ENCODE assay signal across 9 cellular contexts in genomic region chr7:134645478-134645877, GRCh38. TPM values are rescaled to one million over a fixed set of nuclear protein-coding genes. Genes with fewer than 3 reads are reported as not detected.
DNase-seq lines count a peak whose midpoint lies in the region; ATAC-seq and TF ChIP-seq lines count a peak whose summit lies in the region.
"Had no signal": no experiment of that assay in that cellular context is flagged by ENCODE, and none has a peak within 500 bp of the region (broad histone marks: within the 10 kb centered on the region; RNA-seq: fewer than 3 reads in every experiment).

No MANE protein-coding gene starts in this region.

- H3K27ac ChIP-seq in BLaER1 (0 out of 2 replicates have a peak overlapping the region, but pooled peaks have one; percentile 77), OCI-LY1 (ENCODE audit: low read depth, low read length, poor library complexity, severe bottlenecking) (no peak overlapping the region), ovary (no peak overlapping the region)

- no peak overlapping the region for H2AFZ ChIP-seq in OCI-LY1 (ENCODE audit: low read length)

- H3K36me3 ChIP-seq in BLaER1: no peaks in the 10 kb centered on the region
- no peaks in the 10 kb centered on the region for H3K36me3 ChIP-seq in OCI-LY1 (ENCODE audit: insufficient read depth, low read length)
- H3K36me3 ChIP-seq in ovary: no peaks in the 10 kb centered on the region

- H3K9ac ChIP-seq in BLaER1: peak overlapping the region; percentile 88
- peak overlapping the region; percentile 70 for H3K9ac ChIP-seq in OCI-LY1 (ENCODE audit: low read length)

- no peak for TF ChIP-seq POLR2A in ovary (IDR thresholded peaks at IDR 0.05)

- no peaks in the 10 kb centered on the region for H3K9me2 ChIP-seq in OCI-LY1 (ENCODE audit: low read depth, low read length)

- H3K9me3 ChIP-seq in BLaER1: peaks cover 10% of the 10 kb centered on the region
- H3K9me3 ChIP-seq in OCI-LY1 (ENCODE audit: low read length): no peaks in the 10 kb centered on the region
- H3K9me3 ChIP-seq in ovary: no peaks in the 10 kb centered on the region

- no peak for TF ChIP-seq CTCF in OCI-LY1 (IDR thresholded peaks at IDR 0.05; ENCODE audit: low read length)
- TF ChIP-seq CTCF in ovary (IDR thresholded peaks at IDR 0.05): no peak

- H3K4me1 ChIP-seq in BLaER1: peaks cover 40% of the 10 kb centered on the region
- peaks cover 37% of the 10 kb centered on the region for H3K4me1 ChIP-seq in OCI-LY1 (ENCODE audit: insufficient read depth, low read length, severe bottlenecking)
- H3K4me1 ChIP-seq in ovary (ENCODE audit: insufficient read depth): peaks cover 6% of the 10 kb centered on the region

- peak overlapping the region; percentile 97 for H3K4me2 ChIP-seq in BLaER1
- H3K4me2 ChIP-seq in OCI-LY1 (ENCODE audit: low read length): peak overlapping the region; percentile 96

- DNase-seq in ovary (no peak), KBM-7 (no peak)
- no peak for DNase-seq in activated CD4-positive, CD25-positive, alpha-beta regulatory T cell (lab: John Stamatoyannopoulos, UW)
- DNase-seq: activated CD4-positive, alpha-beta T cell treated with anti-CD3 and anti-CD28 coated beads, Interleukin-2, amount 50 U/mL, for 4 hours had no signal

- H3F3A ChIP-seq in OCI-LY1 (ENCODE audit: insufficient read depth, low read length): no peaks in the 10 kb centered on the region

- H3K27me3 ChIP-seq in BLaER1 (no peaks in the 10 kb centered on the region), OCI-LY1 (ENCODE audit: insufficient read depth, low read length) (no peaks in the 10 kb centered on the region), ovary (no peaks in the 10 kb centered on the region)

- H4K20me1 ChIP-seq in BLaER1: no peaks in the 10 kb centered on the region
- H4K20me1 ChIP-seq in OCI-LY1 (ENCODE audit: insufficient read depth, low read length): no peaks in the 10 kb centered on the region

- in situ Hi-C loops in KBM-7 (cut with MboI; ENCODE audit: low pct_unique_long_range_greater_than_20kb, low sequenced_read_pairs): no loop called here

- TF ChIP-seq EP300 in ovary (IDR thresholded peaks at IDR 0.05): no peak

- H3K4me3 ChIP-seq in BLaER1 (peak overlapping the region; percentile 82), OCI-LY1 (ENCODE audit: low read depth, low read length, poor library complexity, severe bottlenecking) (peak overlapping the region; percentile 72), ovary (peak overlapping the region; percentile 51)

- H3K79me2 ChIP-seq in OCI-LY1 (ENCODE audit: insufficient read depth, low read length): no peaks in the 10 kb centered on the region

- peak; percentile 39 for ATAC-seq in esophagus mucosa
- ATAC-seq in GM21381 (IDR thresholded peaks at IDR 0.05; ENCODE audit: unreplicated experiment): no peak
- ATAC-seq in HG02763 (IDR thresholded peaks at IDR 0.05; ENCODE audit: unreplicated experiment): no peak

- WGBS in ovary, 3 donors: 49 to 51% (median 49%) methylated on average over 5 of the region's 5 CpGs

- intact Hi-C loops in ovary (cut with DNase I): no loop called here

RNA-seq across cellular contexts. Expression of gene BPGM, which starts 1.2 kb away (rescaled TPM):
- 8.9 TPM for total RNA-seq in esophagus mucosa
- 10 to 100 TPM in 1 of 7 donors, 1 to 10 TPM in 6; 6.5 to 12.1 (median 8.8) TPM for total RNA-seq in ovary
- polyA plus RNA-seq in ovary: 10 to 100 TPM in 1 of 2 donors, 1 to 10 TPM in 1; 9.7 to 18.1 TPM
